19 cellular contexts compared by ENCODE assay signal in the genomic region with DNA sequence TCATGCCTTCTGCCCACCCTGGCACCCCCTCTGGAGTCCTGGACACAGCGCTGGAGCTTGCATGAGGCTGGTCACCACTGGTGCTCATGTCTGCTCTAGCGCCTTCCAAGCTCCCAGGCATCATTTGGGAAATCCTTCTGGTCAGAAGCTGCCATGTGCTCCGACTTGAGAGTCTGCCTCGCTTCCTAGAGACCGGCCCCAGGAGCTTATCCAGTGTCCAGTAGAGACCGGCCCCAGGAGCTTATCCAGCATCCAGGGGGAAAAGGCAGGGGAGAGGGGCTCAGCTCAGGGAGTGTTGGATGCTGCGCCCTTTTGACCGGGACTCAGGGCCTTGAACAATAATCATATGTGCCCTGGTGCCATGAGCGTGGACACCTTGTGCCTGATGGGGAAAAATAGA.
"Had no signal": no experiment of that assay in that cellular context is flagged by ENCODE, and none has a peak within 500 bp of the region (broad histone marks: within the 10 kb centered on the region; RNA-seq: fewer than 3 reads in every experiment).

No MANE protein-coding gene starts in this region.

- H3K9me3 ChIP-seq: left lung, neutrophil, right lobe of liver, testis, tibial nerve, upper lobe of right lung, vagina had no signal

- H3K9me3 Mint-ChIP-seq: stimulated activated memory B cell treated with anti-CD40 and anti-IgM and Interleukin-4, amounts not matched to agents 10 μg/mL and 1 μg/mL and 100 μg/mL, for 72 hours; stimulated activated naive CD8-positive, alpha-beta T cell treated with anti-CD3 and anti-CD28 coated beads, Interleukin-15, Interleukin-2, amounts not matched to agents 100 ng/mL and 50 ng/mL, for 24 hours had no signal

- ATAC-seq: esophagus mucosa; right lobe of liver; stimulated activated memory B cell treated with anti-CD40 and anti-IgM and Interleukin-4, amounts not matched to agents 10 μg/mL and 1 μg/mL and 100 μg/mL, for 72 hours had no signal

- H3K27ac Mint-ChIP-seq: stimulated activated memory B cell treated with anti-CD40 and anti-IgM and Interleukin-4, amounts not matched to agents 10 μg/mL and 1 μg/mL and 100 μg/mL, for 72 hours; stimulated activated naive CD8-positive, alpha-beta T cell treated with anti-CD3 and anti-CD28 coated beads, Interleukin-15, Interleukin-2, amounts not matched to agents 100 ng/mL and 50 ng/mL, for 24 hours had no signal

- H3K27me3 ChIP-seq: neutrophil, right lobe of liver, testis, tibial nerve, upper lobe of right lung, vagina had no signal

- H3K27me3 Mint-ChIP-seq: stimulated activated naive CD8-positive, alpha-beta T cell treated with anti-CD3 and anti-CD28 coated beads, Interleukin-15, Interleukin-2, amounts not matched to agents 100 ng/mL and 50 ng/mL, for 24 hours had no signal

- DNase-seq: effector CD4-positive, alpha-beta T cell; islet precursor cell; left lung; mesenchymal stem cell; midbrain; nephron progenitor cell; right lobe of liver; stimulated activated CD4-positive, alpha-beta T cell treated with anti-CD3 and anti-CD28 coated beads, Interleukin-1b, Interleukin-23, amount 100 ng/mL, for 48 hours; stimulated activated CD4-positive, alpha-beta T cell treated with anti-CD3 and anti-CD28 coated beads, Interleukin-4, amount 100 ng/mL, for 24 hours; testis; upper lobe of right lung had no signal

- H3K4me3 ChIP-seq: coronary artery, left lung, lung, right lobe of liver, testis, tibial nerve, upper lobe of right lung, vagina had no signal

- H3K36me3 ChIP-seq: right lobe of liver, upper lobe of right lung, vagina had no signal

- H3K4me3 Mint-ChIP-seq: nephron progenitor cell; stimulated activated memory B cell treated with anti-CD40 and anti-IgM and Interleukin-4, amounts not matched to agents 10 μg/mL and 1 μg/mL and 100 μg/mL, for 72 hours; stimulated activated naive CD8-positive, alpha-beta T cell treated with anti-CD3 and anti-CD28 coated beads, Interleukin-15, Interleukin-2, amounts not matched to agents 100 ng/mL and 50 ng/mL, for 24 hours had no signal

- H3K4me1 ChIP-seq: left lung, right lobe of liver, testis, tibial nerve, upper lobe of right lung, vagina had no signal

- H3K27ac ChIP-seq: coronary artery, left lung, neutrophil, right lobe of liver, testis, tibial nerve, upper lobe of right lung, vagina had no signal
